11 cellular contexts compared by ENCODE assay signal in genomic region chr2:85773692-85774091, GRCh38. TPM values are rescaled to one million over a fixed set of nuclear protein-coding genes. Genes with fewer than 3 reads are reported as not detected.
DNase-seq lines count a peak whose midpoint lies in the region; ATAC-seq, FAIRE-seq and TF ChIP-seq lines count a peak whose summit lies in the region.
"Had no signal": no experiment of that assay in that cellular context is flagged by ENCODE, and none has a peak within 500 bp of the region (broad histone marks: within the 10 kb centered on the region; RNA-seq: fewer than 3 reads in every experiment).

No MANE protein-coding gene starts in this region.

- TF ChIP-seq POLR2A in endothelial cell of umbilical vein (IDR thresholded peaks at IDR 0.05; ENCODE audit: low read depth, low read length) = no peak

- no peak overlapping the region for H4K8ac ChIP-seq in neuronal stem cell (ENCODE audit: low read depth, low read length)

- intact Hi-C loops in endothelial cell of umbilical vein (cut with micrococcal nuclease) (no loop called here), tibial artery (cut with DNase I; ENCODE audit: low total_unique reads) (no loop called here), mucosa of descending colon (cut with DNase I, micrococcal nuclease) (no loop called here)

- no peaks in the 10 kb centered on the region for H3K9me1 ChIP-seq in endothelial cell of umbilical vein (replicated peaks; ENCODE audit: control insufficient read depth, extremely low read depth, insufficient read depth, low read length)

- CTCF ChIA-PET in endothelial cell of umbilical vein (lab: Charles Lee) = interaction anchor here (3.1 to 9.0 kb wide), 3 partner anchors 22 to 31 kb away, joined by 21 to 106 read pairs (median 50); partner anchors contain the start of gene ATOH8

- H3K27ac ChIP-seq in SJSA1 (peak overlapping the region; percentile 80), endothelial cell of umbilical vein (ENCODE audit: insufficient read depth, low read depth, low read length) (peak overlapping the region; percentile 100), neuronal stem cell (replicated peaks; ENCODE audit: low read length) (no peak overlapping the region), tibial artery (peak overlapping the region; percentile 82 to 85)

- H3K4me1 ChIP-seq in SJSA1 (replicated peaks) (peaks cover 67% of the 10 kb centered on the region), endothelial cell of umbilical vein (ENCODE audit: control insufficient read depth, extremely low read depth, insufficient read depth, low read length) (peaks cover 34% of the 10 kb centered on the region), neuronal stem cell (ENCODE audit: control insufficient read depth in 2 of 2, insufficient read depth in 1 of 2, low read depth in 1 of 2, low read length in 2 of 2) (peaks cover 2 to 24% of the 10 kb centered on the region in 2 donors), tibial artery (peaks cover 0 to 95% (median 91%) of the 10 kb centered on the region in 4 donors), mucosa of descending colon (ENCODE audit: low read depth) (peaks cover 13% of the 10 kb centered on the region)

- DNase-seq in SJSA1 (ENCODE audit: low read depth in 1 of 2, low spot score in 2 of 2) (no peak), endothelial cell of umbilical vein (ENCODE audit: low read depth, low spot score) (no peak), neuronal stem cell (ENCODE audit: low spot score) (no peak), tibial artery (no peak), NCI-H345 (lab: John Stamatoyannopoulos, UW) (no peak), mucosa of descending colon (no peak)
- no peak for DNase-seq in stimulated activated CD4-positive, alpha-beta T cell treated with anti-CD3 and anti-CD28 coated beads, Interleukin-4, amount 100 ng/mL, for 1 hour
- DNase-seq: activated effector memory CD4-positive, alpha-beta T cell treated with anti-CD3 and anti-CD28 coated beads, Interleukin-2, amount 50 U/mL, for 16 hours; naive thymus-derived CD8-positive, alpha-beta T cell; NCI-H2171 had no signal

- ATAC-seq in mucosa of descending colon = no peak
- ATAC-seq: naive thymus-derived CD8-positive, alpha-beta T cell had no signal

- no peak for FAIRE-seq in endothelial cell of umbilical vein (lab: Jason Lieb, UNC)

- no peak overlapping the region for H2BK120ac ChIP-seq in neuronal stem cell (ENCODE audit: low read depth, low read length)

- no peak overlapping the region for H2BK12ac ChIP-seq in neuronal stem cell (ENCODE audit: low read length)

- H4K91ac ChIP-seq in neuronal stem cell (ENCODE audit: low read depth, low read length, poor library complexity) = no peak overlapping the region

- H3K4me2 ChIP-seq in endothelial cell of umbilical vein (ENCODE audit: insufficient read depth, low read length) (no peak overlapping the region), neuronal stem cell (ENCODE audit: insufficient read depth, low read length, poor library complexity, severe bottlenecking) (no peak overlapping the region)

- H3K27me3 ChIP-seq in SJSA1 (replicated peaks) (no peaks in the 10 kb centered on the region), endothelial cell of umbilical vein (ENCODE audit: control insufficient read depth in 2 of 2, insufficient read depth in 2 of 2, low read length in 2 of 2) (no peaks in the 10 kb centered on the region), neuronal stem cell (ENCODE audit: control insufficient read depth in 3 of 3, insufficient read depth in 3 of 3, low read depth in 1 of 3, low read length in 3 of 3) (peaks cover 0 to 10% (median 0%) of the 10 kb centered on the region in 3 experiments), tibial artery (no peaks in the 10 kb centered on the region)

- peaks cover 20% of the 10 kb centered on the region for H3K36me3 ChIP-seq in SJSA1
- H3K36me3 ChIP-seq in endothelial cell of umbilical vein (ENCODE audit: control insufficient read depth in 2 of 2, extremely low read depth in 1 of 2, insufficient read depth in 2 of 2, low read length in 2 of 2) = no peaks in the 10 kb centered on the region
- peaks cover 0 to 76% of the 10 kb centered on the region in 2 donors for H3K36me3 ChIP-seq in neuronal stem cell (replicated peaks in 1 of 2; ENCODE audit: control insufficient read depth in 2 of 2, insufficient read depth in 2 of 2, low read length in 2 of 2)
- peaks cover 17 to 77% (median 33%) of the 10 kb centered on the region in 3 donors for H3K36me3 ChIP-seq in tibial artery
- no peaks in the 10 kb centered on the region for H3K36me3 ChIP-seq in mucosa of descending colon (ENCODE audit: low read depth)

- no peaks in the 10 kb centered on the region for H3K79me2 ChIP-seq in endothelial cell of umbilical vein (ENCODE audit: control insufficient read depth, insufficient read depth, low read length)

- no peaks in the 10 kb centered on the region for H4K20me1 ChIP-seq in endothelial cell of umbilical vein (replicated peaks; ENCODE audit: control insufficient read depth, extremely low read depth, insufficient read depth, low read length)

- H3K9ac ChIP-seq in endothelial cell of umbilical vein (replicated peaks; ENCODE audit: extremely low read depth, insufficient read depth, low read length) (peak overlapping the region; percentile 88), neuronal stem cell (ENCODE audit: low read depth, low read length, poor library complexity) (no peak overlapping the region)

- H2AK5ac ChIP-seq in neuronal stem cell (ENCODE audit: low read depth, low read length) = peak overlapping the region; percentile 86

- no peak overlapping the region for H3K14ac ChIP-seq in neuronal stem cell (ENCODE audit: low read length)

- no peak overlapping the region for H2BK5ac ChIP-seq in neuronal stem cell (ENCODE audit: low read length)

- BruUV-seq in endothelial cell of umbilical vein (replicated peaks; lab: Mats Ljungman, UMichigan) = no TSS peak

- H3K9me3 ChIP-seq in SJSA1 (replicated peaks) (no peaks in the 10 kb centered on the region), endothelial cell of umbilical vein (replicated peaks; ENCODE audit: control insufficient read depth, insufficient read depth, low read length) (no peaks in the 10 kb centered on the region), neuronal stem cell (replicated peaks in 1 of 2; ENCODE audit: control insufficient read depth in 2 of 2, insufficient read depth in 1 of 2, low read depth in 1 of 2, low read length in 2 of 2) (peaks cover 0 to 4% of the 10 kb centered on the region in 2 donors), tibial artery (no peaks in the 10 kb centered on the region), mucosa of descending colon (no peaks in the 10 kb centered on the region)

- no peak overlapping the region for H3K23ac ChIP-seq in neuronal stem cell (ENCODE audit: low read depth, low read length, poor library complexity)

- POLR2A ChIA-PET in endothelial cell of umbilical vein (lab: Charles Lee) = no interaction called here

- no peak for TF ChIP-seq CTCF in endothelial cell of umbilical vein (IDR thresholded peaks at IDR 0.05; ENCODE audit: extremely low read depth in 1 of 2, insufficient read depth in 1 of 2, low read depth in 1 of 2, low read length in 2 of 2)
- TF ChIP-seq CTCF in tibial artery (IDR thresholded peaks at IDR 0.05) = no peak
- no peak for TF ChIP-seq CTCF in mucosa of descending colon (IDR thresholded peaks at IDR 0.05)

- dilution Hi-C loops in endothelial cell of umbilical vein (cut with MboI; ENCODE audit: extremely low pct_ligation_motif_present, low sequenced_read_pairs) = no loop called here

- peak overlapping the region; percentile 31 for H3K18ac ChIP-seq in neuronal stem cell (ENCODE audit: low read length)

- H2AFZ ChIP-seq in endothelial cell of umbilical vein (ENCODE audit: low read depth, low read length) (no peak overlapping the region), neuronal stem cell (ENCODE audit: low read length) (no peak overlapping the region)

- H3K79me1 ChIP-seq in neuronal stem cell (ENCODE audit: low read depth, low read length) = no peaks in the 10 kb centered on the region

- H2BK15ac ChIP-seq in neuronal stem cell (ENCODE audit: low read length) = no peak overlapping the region

- no peak overlapping the region for H3K4me3 ChIP-seq in SJSA1
- no peak overlapping the region for H3K4me3 ChIP-seq in endothelial cell of umbilical vein (replicated peaks in 1 of 3; ENCODE audit: insufficient read depth in 1 of 3, low read depth in 1 of 3, low read length in 3 of 3)
- no peak overlapping the region for H3K4me3 ChIP-seq in neuronal stem cell (ENCODE audit: low read length in 2 of 2)
- H3K4me3 ChIP-seq in tibial artery = peak overlapping the region in 1 of 2 donors; percentile 41
- no peak overlapping the region for H3K4me3 ChIP-seq in mucosa of descending colon
- H3K4me3 ChIP-seq: skin epidermis had no signal

- H3K4ac ChIP-seq in neuronal stem cell (ENCODE audit: low read length) = no peak overlapping the region

- no CpG with 5 or more reads among the region's 6 CpGs for WGBS in neuronal stem cell (ENCODE audit: extremely low coverage in 2 of 2, insufficient read length in 2 of 2, insufficient replicate concordance in 1 of 2), 2 donors

TF ChIP-seq in endothelial cell of umbilical vein, 7 proteins besides CTCF, POLR2A, EP300 and RAD21 (continues in another document):
- TF ChIP-seq MYC (IDR thresholded peaks at IDR 0.05; ENCODE audit: low read depth, low read length) = no peak
- TF ChIP-seq FOS (IDR thresholded peaks at IDR 0.05; ENCODE audit: borderline replicate concordance, insufficient read depth, low read length) = no peak
- TF ChIP-seq, protein P1, sequence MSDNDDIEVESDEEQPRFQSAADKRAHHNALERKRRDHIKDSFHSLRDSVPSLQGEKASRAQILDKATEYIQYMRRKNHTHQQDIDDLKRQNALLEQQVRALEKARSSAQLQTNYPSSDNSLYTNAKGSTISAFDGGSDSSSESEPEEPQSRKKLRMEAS (IDR thresholded peaks at IDR 0.05; ENCODE audit: insufficient read depth, insufficient read length) = no peak
- no peak for TF ChIP-seq GATA2 (IDR thresholded peaks at IDR 0.05; ENCODE audit: insufficient read depth, insufficient read length, low read depth, low read length)
- no peak for TF ChIP-seq POLR2AphosphoS5 (IDR thresholded peaks at IDR 0.05; ENCODE audit: insufficient read depth, low read depth, low read length)
- TF ChIP-seq JUN (IDR thresholded peaks at IDR 0.05; ENCODE audit: borderline replicate concordance, insufficient read depth, insufficient read length, low read depth) = no peak

RNA-seq across cellular contexts. Expression of gene ATOH8, which starts 19.9 kb away (rescaled TPM):
- 9.8 and 16.4 TPM in 2 replicates for total RNA-seq in SJSA1 (2014; rRNA removed; shearing (Covaris generic))
- total RNA-seq in endothelial cell of umbilical vein (12.7 and 12.8 TPM in 2 replicates), mucosa of descending colon (1 to 10 TPM; 1.9 to 8.7 (median 2.8) TPM)
- 10.3 and 13.8 TPM in 2 replicates for polyA plus RNA-seq in endothelial cell of umbilical vein
- polyA plus RNA-seq in endothelial cell of umbilical vein (2011; cell fraction: cytosol; rRNA removed) = 8.9 and 11.0 TPM in 2 replicates
- 9.6 and 9.7 TPM in 2 replicates for polyA plus RNA-seq in endothelial cell of umbilical vein (2011; cell fraction: nucleus; rRNA removed)
- polyA plus RNA-seq in endothelial cell of umbilical vein (2012) = 12.4 and 23.6 TPM in 2 replicates
- polyA minus RNA-seq in endothelial cell of umbilical vein = 10.8 and 11.7 TPM in 2 replicates
- polyA minus RNA-seq in endothelial cell of umbilical vein (2011; cell fraction: cytosol; rRNA and poly(A)+ RNA removed) = 7.1 TPM
- 11.9 and 15.4 TPM in 2 replicates for polyA minus RNA-seq in endothelial cell of umbilical vein (2011; cell fraction: nucleus; rRNA and poly(A)+ RNA removed)
- 1.8 TPM for polyA plus RNA-seq in neuronal stem cell (2013, experiment 1 of 2)
- 1.6 TPM for polyA plus RNA-seq in neuronal stem cell (2013, experiment 2 of 2)
- total RNA-seq: naive thymus-derived CD8-positive, alpha-beta T cell had no signal
- polyA plus RNA-seq: naive thymus-derived CD8-positive, alpha-beta T cell had no signal
